2 cellular contexts compared by ENCODE assay signal in the genomic region with DNA sequence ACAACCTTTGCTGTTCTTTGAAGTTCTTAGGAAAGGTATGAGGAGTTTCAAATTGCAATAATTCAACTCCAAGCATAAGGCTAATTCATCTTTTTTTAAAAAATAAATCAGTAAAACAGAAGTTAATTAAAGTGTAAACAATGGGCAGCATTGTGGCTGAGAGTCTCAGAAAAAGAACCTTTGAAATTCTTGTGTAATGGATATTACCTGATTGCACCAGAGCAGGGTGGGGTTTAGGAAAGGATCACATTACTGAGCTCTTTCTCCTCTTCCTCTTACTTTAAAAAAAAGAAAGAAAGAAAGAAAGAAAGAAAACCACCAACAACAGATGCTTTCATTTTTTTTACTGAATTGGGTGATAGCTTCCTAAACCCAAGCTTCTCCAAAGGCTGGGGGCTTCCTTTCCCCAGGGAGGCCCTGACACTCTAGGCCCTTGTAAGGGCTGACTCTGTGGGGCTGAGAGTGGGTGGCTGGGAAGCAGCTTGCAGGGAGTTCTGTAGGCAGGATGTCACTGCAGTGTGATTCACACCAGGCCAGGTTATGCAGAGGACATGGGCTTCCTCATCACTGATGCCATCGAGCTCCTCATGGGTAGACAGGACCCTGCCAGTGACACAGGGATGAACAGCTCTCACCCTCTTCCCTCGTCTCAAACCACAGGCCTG.
TF ChIP-seq lines count a peak whose summit lies in the region.

No MANE protein-coding gene starts in this region.

TF ChIP-seq in HCT116, 20 proteins besides CTCF, POLR2A, EP300 and RAD21 (continued from another document):
- TF ChIP-seq, protein P1, sequence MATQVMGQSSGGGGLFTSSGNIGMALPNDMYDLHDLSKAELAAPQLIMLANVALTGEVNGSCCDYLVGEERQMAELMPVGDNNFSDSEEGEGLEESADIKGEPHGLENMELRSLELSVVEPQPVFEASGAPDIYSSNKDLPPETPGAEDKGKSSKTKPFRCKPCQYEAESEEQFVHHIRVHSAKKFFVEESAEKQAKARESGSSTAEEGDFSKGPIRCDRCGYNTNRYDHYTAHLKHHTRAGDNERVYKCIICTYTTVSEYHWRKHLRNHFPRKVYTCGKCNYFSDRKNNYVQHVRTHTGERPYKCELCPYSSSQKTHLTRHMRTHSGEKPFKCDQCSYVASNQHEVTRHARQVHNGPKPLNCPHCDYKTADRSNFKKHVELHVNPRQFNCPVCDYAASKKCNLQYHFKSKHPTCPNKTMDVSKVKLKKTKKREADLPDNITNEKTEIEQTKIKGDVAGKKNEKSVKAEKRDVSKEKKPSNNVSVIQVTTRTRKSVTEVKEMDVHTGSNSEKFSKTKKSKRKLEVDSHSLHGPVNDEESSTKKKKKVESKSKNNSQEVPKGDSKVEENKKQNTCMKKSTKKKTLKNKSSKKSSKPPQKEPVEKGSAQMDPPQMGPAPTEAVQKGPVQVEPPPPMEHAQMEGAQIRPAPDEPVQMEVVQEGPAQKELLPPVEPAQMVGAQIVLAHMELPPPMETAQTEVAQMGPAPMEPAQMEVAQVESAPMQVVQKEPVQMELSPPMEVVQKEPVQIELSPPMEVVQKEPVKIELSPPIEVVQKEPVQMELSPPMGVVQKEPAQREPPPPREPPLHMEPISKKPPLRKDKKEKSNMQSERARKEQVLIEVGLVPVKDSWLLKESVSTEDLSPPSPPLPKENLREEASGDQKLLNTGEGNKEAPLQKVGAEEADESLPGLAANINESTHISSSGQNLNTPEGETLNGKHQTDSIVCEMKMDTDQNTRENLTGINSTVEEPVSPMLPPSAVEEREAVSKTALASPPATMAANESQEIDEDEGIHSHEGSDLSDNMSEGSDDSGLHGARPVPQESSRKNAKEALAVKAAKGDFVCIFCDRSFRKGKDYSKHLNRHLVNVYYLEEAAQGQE (IDR thresholded peaks at IDR 0.05; ENCODE audit: low read depth), result no peak

TF ChIP-seq in WTC11, 78 proteins besides CTCF, POLR2A, EP300 and RAD21 (continued from another document):
- TF ChIP-seq, protein P2, sequence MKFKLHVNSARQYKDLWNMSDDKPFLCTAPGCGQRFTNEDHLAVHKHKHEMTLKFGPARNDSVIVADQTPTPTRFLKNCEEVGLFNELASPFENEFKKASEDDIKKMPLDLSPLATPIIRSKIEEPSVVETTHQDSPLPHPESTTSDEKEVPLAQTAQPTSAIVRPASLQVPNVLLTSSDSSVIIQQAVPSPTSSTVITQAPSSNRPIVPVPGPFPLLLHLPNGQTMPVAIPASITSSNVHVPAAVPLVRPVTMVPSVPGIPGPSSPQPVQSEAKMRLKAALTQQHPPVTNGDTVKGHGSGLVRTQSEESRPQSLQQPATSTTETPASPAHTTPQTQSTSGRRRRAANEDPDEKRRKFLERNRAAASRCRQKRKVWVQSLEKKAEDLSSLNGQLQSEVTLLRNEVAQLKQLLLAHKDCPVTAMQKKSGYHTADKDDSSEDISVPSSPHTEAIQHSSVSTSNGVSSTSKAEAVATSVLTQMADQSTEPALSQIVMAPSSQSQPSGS (CRISPR knock-in tag; IDR thresholded peaks at IDR 0.05; ENCODE audit: borderline replicate concordance, low read depth), result no peak
- TF ChIP-seq JUN (CRISPR knock-in tag; IDR thresholded peaks at IDR 0.05) (no peak), MXD4 (CRISPR knock-in tag; IDR thresholded peaks at IDR 0.05; ENCODE audit: borderline replicate concordance) (no peak), ZNF232 (CRISPR knock-in tag; IDR thresholded peaks at IDR 0.05) (no peak), TCF7 (CRISPR knock-in tag; IDR thresholded peaks at IDR 0.05; ENCODE audit: low read depth) (no peak)
- TF ChIP-seq, protein P3, sequence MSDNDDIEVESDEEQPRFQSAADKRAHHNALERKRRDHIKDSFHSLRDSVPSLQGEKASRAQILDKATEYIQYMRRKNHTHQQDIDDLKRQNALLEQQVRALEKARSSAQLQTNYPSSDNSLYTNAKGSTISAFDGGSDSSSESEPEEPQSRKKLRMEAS (CRISPR knock-in tag; IDR thresholded peaks at IDR 0.05), result no peak
- TF ChIP-seq, protein P4, sequence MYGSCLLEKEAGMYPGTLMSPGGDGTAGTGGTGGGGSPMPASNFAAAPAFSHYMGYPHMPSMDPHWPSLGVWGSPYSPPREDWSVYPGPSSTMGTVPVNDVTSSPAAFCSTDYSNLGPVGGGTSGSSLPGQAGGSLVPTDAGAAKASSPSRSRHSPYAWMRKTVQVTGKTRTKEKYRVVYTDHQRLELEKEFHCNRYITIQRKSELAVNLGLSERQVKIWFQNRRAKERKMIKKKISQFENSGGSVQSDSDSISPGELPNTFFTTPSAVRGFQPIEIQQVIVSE (CRISPR knock-in tag; IDR thresholded peaks at IDR 0.05; ENCODE audit: borderline replicate concordance), result no peak
- TF ChIP-seq, protein P5, sequence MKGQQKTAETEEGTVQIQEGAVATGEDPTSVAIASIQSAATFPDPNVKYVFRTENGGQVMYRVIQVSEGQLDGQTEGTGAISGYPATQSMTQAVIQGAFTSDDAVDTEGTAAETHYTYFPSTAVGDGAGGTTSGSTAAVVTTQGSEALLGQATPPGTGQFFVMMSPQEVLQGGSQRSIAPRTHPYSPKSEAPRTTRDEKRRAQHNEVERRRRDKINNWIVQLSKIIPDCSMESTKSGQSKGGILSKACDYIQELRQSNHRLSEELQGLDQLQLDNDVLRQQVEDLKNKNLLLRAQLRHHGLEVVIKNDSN (CRISPR knock-in tag; IDR thresholded peaks at IDR 0.05), result no peak
- TF ChIP-seq, protein P6, sequence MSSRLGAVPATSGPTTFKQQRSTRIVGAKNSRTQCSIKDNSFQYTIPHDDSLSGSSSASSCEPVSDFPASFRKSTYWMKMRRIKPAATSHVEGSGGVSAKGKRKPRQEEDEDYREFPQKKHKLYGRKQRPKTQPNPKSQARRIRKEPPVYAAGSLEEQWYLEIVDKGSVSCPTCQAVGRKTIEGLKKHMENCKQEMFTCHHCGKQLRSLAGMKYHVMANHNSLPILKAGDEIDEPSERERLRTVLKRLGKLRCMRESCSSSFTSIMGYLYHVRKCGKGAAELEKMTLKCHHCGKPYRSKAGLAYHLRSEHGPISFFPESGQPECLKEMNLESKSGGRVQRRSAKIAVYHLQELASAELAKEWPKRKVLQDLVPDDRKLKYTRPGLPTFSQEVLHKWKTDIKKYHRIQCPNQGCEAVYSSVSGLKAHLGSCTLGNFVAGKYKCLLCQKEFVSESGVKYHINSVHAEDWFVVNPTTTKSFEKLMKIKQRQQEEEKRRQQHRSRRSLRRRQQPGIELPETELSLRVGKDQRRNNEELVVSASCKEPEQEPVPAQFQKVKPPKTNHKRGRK (CRISPR knock-in tag; IDR thresholded peaks at IDR 0.05; ENCODE audit: borderline replicate concordance), result no peak
